In the genomic region with DNA sequence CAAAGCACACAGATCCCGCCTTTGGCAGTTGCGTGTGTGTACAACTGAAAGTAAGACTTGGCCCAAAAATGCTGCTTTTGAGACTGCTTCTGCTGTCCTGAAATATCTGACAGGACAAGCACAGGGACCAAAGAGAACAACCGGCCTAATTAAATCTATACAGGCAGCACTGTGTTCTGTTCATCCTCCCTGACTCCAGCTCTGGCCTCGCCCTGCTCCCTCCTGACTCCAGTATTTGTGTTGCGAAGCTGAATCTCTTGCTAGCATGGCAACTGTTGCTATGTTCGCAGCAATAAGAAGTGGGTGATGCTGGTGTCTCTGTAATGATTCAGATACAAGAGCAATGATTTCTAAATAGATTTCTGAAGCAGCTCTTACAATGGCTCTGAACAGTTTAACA, we compare ENCODE assay signal across 16 cellular contexts. TPM values are rescaled to one million over a fixed set of nuclear protein-coding genes. Genes with fewer than 3 reads are reported as not detected.
DNase-seq lines count a peak whose midpoint lies in the region; ATAC-seq and TF ChIP-seq lines count a peak whose summit lies in the region.
"Had no signal": no experiment of that assay in that cellular context is flagged by ENCODE, and none has a peak within 500 bp of the region (broad histone marks: within the 10 kb centered on the region; RNA-seq: fewer than 3 reads in every experiment).

No MANE protein-coding gene starts in this region.

- H3K9me3 ChIP-seq in iPS-18a (ENCODE audit: control insufficient read depth, low read depth, low read length), result no peaks in the 10 kb centered on the region
- H3K9me3 ChIP-seq: pancreas had no signal

- DNase-seq in COR-L47 (lab: John Stamatoyannopoulos, UW), result peak; percentile 89
- peak; percentile 87 for DNase-seq in NCI-H1417 treated with DMSO at 0.1 percent for 48 hours (lab: John Stamatoyannopoulos, UW)
- no peak for DNase-seq in left lobe of liver (ENCODE audit: low spot score)
- DNase-seq in T-helper 1 cell, result no peak
- DNase-seq in activated naive CD8-positive, alpha-beta T cell treated with anti-CD3 and anti-CD28 coated beads, Interleukin-2, amount 50 U/mL, for 24 hours, result no peak
- DNase-seq: activated CD8-positive, alpha-beta T cell treated with anti-CD3 and anti-CD28 coated beads, Interleukin-2, amount 10 ng/mL, durations not matched to agents 7 days and 5 days; activated naive CD4-positive, alpha-beta T cell; GDM1; pancreas; stimulated activated naive CD4-positive, alpha-beta T cell had no signal

- no peaks in the 10 kb centered on the region for H3K36me3 ChIP-seq in iPS-18a (ENCODE audit: control insufficient read depth, low read depth, low read length)
- H3K36me3 ChIP-seq: pancreas had no signal

- H3K4me3 Mint-ChIP-seq in activated naive CD8-positive, alpha-beta T cell treated with anti-CD3 and anti-CD28 coated beads, Interleukin-2, amount 50 U/mL, for 24 hours, result no peak overlapping the region
- H3K4me3 Mint-ChIP-seq: activated CD8-positive, alpha-beta T cell treated with anti-CD3 and anti-CD28 coated beads, Interleukin-2, amount 10 ng/mL, durations not matched to agents 7 days and 5 days had no signal

- no peaks in the 10 kb centered on the region for H3K36me3 Mint-ChIP-seq in activated naive CD8-positive, alpha-beta T cell treated with anti-CD3 and anti-CD28 coated beads, Interleukin-2, amount 50 U/mL, for 24 hours (ENCODE audit: low read depth)

- H3K9me3 Mint-ChIP-seq in activated naive CD8-positive, alpha-beta T cell treated with anti-CD3 and anti-CD28 coated beads, Interleukin-2, amount 50 U/mL, for 24 hours, result no peaks in the 10 kb centered on the region

- no peak overlapping the region for H3K27ac Mint-ChIP-seq in activated naive CD8-positive, alpha-beta T cell treated with anti-CD3 and anti-CD28 coated beads, Interleukin-2, amount 50 U/mL, for 24 hours
- H3K27ac Mint-ChIP-seq: activated CD8-positive, alpha-beta T cell treated with anti-CD3 and anti-CD28 coated beads, Interleukin-2, amount 10 ng/mL, durations not matched to agents 7 days and 5 days had no signal

- ATAC-seq in SK-N-SH treated with all-trans-retinoic acid at 6 μM for 48 hours, result peak; percentile 51
- ATAC-seq in left lobe of liver, result no peak
- no peak for ATAC-seq in HG02981 (IDR thresholded peaks at IDR 0.05; ENCODE audit: unreplicated experiment)
- ATAC-seq in activated naive CD8-positive, alpha-beta T cell treated with anti-CD3 and anti-CD28 coated beads, Interleukin-2, amount 50 U/mL, for 24 hours, result no peak
- ATAC-seq: activated CD8-positive, alpha-beta T cell treated with anti-CD3 and anti-CD28 coated beads, Interleukin-2, amount 10 ng/mL, durations not matched to agents 7 days and 5 days had no signal

- H3K27ac ChIP-seq in iPS-18a (ENCODE audit: low read length), result peak overlapping the region; percentile 10
- H3K27ac ChIP-seq: coronary artery, pancreas had no signal

- H3K4me1 ChIP-seq in iPS-18a (ENCODE audit: control insufficient read depth, low read depth, low read length), result peaks cover 26% of the 10 kb centered on the region
- H3K4me1 ChIP-seq: pancreas had no signal

- H3K27me3 Mint-ChIP-seq in activated naive CD8-positive, alpha-beta T cell treated with anti-CD3 and anti-CD28 coated beads, Interleukin-2, amount 50 U/mL, for 24 hours, result peaks cover 6% of the 10 kb centered on the region

- H3K9ac ChIP-seq in iPS-18a (ENCODE audit: low read length), result no peak overlapping the region

- H3K4me3 ChIP-seq in iPS-18a (ENCODE audit: low read length), result no peak overlapping the region
- H3K4me3 ChIP-seq: coronary artery, pancreas had no signal

- H3K27me3 ChIP-seq in iPS-18a (ENCODE audit: control insufficient read depth, insufficient read depth, low read length), result no peaks in the 10 kb centered on the region

- H3K4me1 Mint-ChIP-seq in activated naive CD8-positive, alpha-beta T cell treated with anti-CD3 and anti-CD28 coated beads, Interleukin-2, amount 50 U/mL, for 24 hours, result no peaks in the 10 kb centered on the region

TF ChIP-seq in SK-N-SH treated with all-trans-retinoic acid at 6 μM for 48 hours, 23 proteins besides CTCF, POLR2A, EP300 and RAD21:
- no peak for TF ChIP-seq ZNF8 (CRISPR knock-in tag; IDR thresholded peaks at IDR 0.05)
- no peak for TF ChIP-seq ZFP3 (CRISPR knock-in tag; IDR thresholded peaks at IDR 0.05)
- TF ChIP-seq PPARA (CRISPR knock-in tag; IDR thresholded peaks at IDR 0.05; ENCODE audit: borderline replicate concordance), result no peak
- no peak for TF ChIP-seq OSR1 (CRISPR knock-in tag; IDR thresholded peaks at IDR 0.05)
- no peak for TF ChIP-seq PATZ1 (CRISPR knock-in tag; IDR thresholded peaks at IDR 0.05; ENCODE audit: borderline replicate concordance)
- no peak for TF ChIP-seq ESRRG (CRISPR knock-in tag; IDR thresholded peaks at IDR 0.05)
- TF ChIP-seq TCF4 (CRISPR knock-in tag; IDR thresholded peaks at IDR 0.05; ENCODE audit: borderline replicate concordance), result no peak
- TF ChIP-seq, protein P1, sequence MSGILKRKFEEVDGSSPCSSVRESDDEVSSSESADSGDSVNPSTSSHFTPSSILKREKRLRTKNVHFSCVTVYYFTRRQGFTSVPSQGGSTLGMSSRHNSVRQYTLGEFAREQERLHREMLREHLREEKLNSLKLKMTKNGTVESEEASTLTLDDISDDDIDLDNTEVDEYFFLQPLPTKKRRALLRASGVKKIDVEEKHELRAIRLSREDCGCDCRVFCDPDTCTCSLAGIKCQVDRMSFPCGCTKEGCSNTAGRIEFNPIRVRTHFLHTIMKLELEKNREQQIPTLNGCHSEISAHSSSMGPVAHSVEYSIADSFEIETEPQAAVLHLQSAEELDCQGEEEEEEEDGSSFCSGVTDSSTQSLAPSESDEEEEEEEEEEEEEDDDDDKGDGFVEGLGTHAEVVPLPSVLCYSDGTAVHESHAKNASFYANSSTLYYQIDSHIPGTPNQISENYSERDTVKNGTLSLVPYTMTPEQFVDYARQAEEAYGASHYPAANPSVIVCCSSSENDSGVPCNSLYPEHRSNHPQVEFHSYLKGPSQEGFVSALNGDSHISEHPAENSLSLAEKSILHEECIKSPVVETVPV (CRISPR knock-in tag; IDR thresholded peaks at IDR 0.05), result no peak
- no peak for TF ChIP-seq CSDC2 (CRISPR knock-in tag; IDR thresholded peaks at IDR 0.05)
- no peak for TF ChIP-seq TOX (CRISPR knock-in tag; IDR thresholded peaks at IDR 0.05; ENCODE audit: borderline replicate concordance)
- no peak for TF ChIP-seq RARB (CRISPR knock-in tag; IDR thresholded peaks at IDR 0.05)

RNA-seq across cellular contexts. Expression of gene LRRC53, which starts 7.3 kb away (rescaled TPM):
- total RNA-seq in left lobe of liver, result not detected
- total RNA-seq: activated CD8-positive, alpha-beta T cell treated with anti-CD3 and anti-CD28 coated beads, Interleukin-2, amount 10 ng/mL, durations not matched to agents 7 days and 5 days; lower leg skin; T-helper 2 cell treated with Interferon-gamma antibody and Interleukin-4, amounts not matched to agents 100 ng/mL and 5 ng/mL, for 36 hours had no signal

Comparison
In these comparisons a context has a peak if more than half of its experiments do, and no peak if none do; other contexts are left out.
1. DNase-seq: peak in COR-L47 (single experiment) and NCI-H1417 treated with DMSO at 0.1 percent for 48 hours (single experiment); none in left lobe of liver (single experiment), T-helper 1 cell (0 of 5) and activated naive CD8-positive, alpha-beta T cell treated with anti-CD3 and anti-CD28 coated beads, Interleukin-2, amount 50 U/mL, for 24 hours (single experiment).